ENCODE assay signal across 27 cellular contexts in the genomic region with DNA sequence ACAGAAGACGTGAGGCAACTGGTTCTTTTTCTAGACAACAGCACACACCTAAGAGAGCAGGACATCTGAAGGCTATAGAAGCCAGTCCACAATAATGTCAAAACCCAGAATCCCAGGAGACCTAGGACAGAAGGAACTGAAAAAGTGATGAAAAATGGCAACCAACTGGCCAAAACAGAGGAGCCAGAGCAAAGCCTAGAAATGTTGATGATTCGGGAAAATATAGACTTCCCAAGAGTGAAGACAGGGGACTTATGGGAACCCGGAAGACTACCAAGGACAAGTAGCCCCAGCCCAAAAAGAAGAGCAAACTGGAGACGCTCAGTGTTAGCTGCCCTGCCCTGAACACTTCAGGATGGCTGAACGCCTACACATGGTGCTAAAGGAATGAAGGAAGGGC. TPM values are rescaled to one million over a fixed set of nuclear protein-coding genes. Genes with fewer than 3 reads are reported as not detected.
DNase-seq lines count a peak whose midpoint lies in the region; ATAC-seq, FAIRE-seq and TF ChIP-seq lines count a peak whose summit lies in the region.
"Had no signal": no experiment of that assay in that cellular context is flagged by ENCODE, and none has a peak within 500 bp of the region (broad histone marks: within the 10 kb centered on the region; RNA-seq: fewer than 3 reads in every experiment).

No MANE protein-coding gene starts in this region.

- TF ChIP-seq CTCF in A549 (IDR thresholded peaks at IDR 0.05): no peak
- TF ChIP-seq CTCF in GM23338 (conservative IDR thresholded peaks at IDR 0.05; ENCODE audit: low read depth in 2 of 2): no peak
- no peak for TF ChIP-seq CTCF in astrocyte (IDR thresholded peaks at IDR 0.05; ENCODE audit: insufficient read depth, low read depth, low read length)
- no peak for TF ChIP-seq CTCF in bronchial epithelial cell (IDR thresholded peaks at IDR 0.05; ENCODE audit: insufficient read depth, low read length, severe bottlenecking)

- H3K4me1 ChIP-seq in A549 (peaks cover 3% of the 10 kb centered on the region), GM23338 (ENCODE audit: insufficient read depth) (peaks cover 18% of the 10 kb centered on the region), astrocyte (ENCODE audit: insufficient read depth, low read length) (peaks cover 8% of the 10 kb centered on the region)
- H3K4me1 ChIP-seq: BE2C had no signal

- CTCF ChIA-PET in A549 (lab: Yijun Ruan, JAX): interaction anchor here (0.7 to 1.3 kb wide), 5 partner anchors 9 to 218 kb away, joined by 3 to 4 read pairs (median 3); no protein-coding TSS in a partner anchor

- no peaks in the 10 kb centered on the region for H3K36me3 Mint-ChIP-seq in GM23338 (ENCODE audit: low read depth)
- no peaks in the 10 kb centered on the region for H3K36me3 Mint-ChIP-seq in astrocyte (ENCODE audit: low read depth, unreplicated experiment)
- H3K36me3 Mint-ChIP-seq: CD8-positive, alpha-beta T cell had no signal

- no peaks in the 10 kb centered on the region; the same call in 1 of the 2 replicates for H3F3A ChIP-seq in GM23338 (replicated peaks; ENCODE audit: low read depth)

- no peak overlapping the region for H3K27ac ChIP-seq in A549
- no peak overlapping the region for H3K27ac ChIP-seq in GM23338 (ENCODE audit: low read depth)
- H3K27ac ChIP-seq in astrocyte (ENCODE audit: low read depth, low read length): no peak overlapping the region
- H3K27ac ChIP-seq: 22Rv1, C4-2B had no signal

- H3K4me1 Mint-ChIP-seq in GM23338: peaks cover 28% of the 10 kb centered on the region
- H3K4me1 Mint-ChIP-seq in astrocyte (ENCODE audit: low read depth, unreplicated experiment): peaks cover 15% of the 10 kb centered on the region
- H3K4me1 Mint-ChIP-seq: CD4-positive, CD25-positive, alpha-beta regulatory T cell had no signal

- no peaks in the 10 kb centered on the region for H3K79me2 ChIP-seq in GM23338 (replicated peaks; ENCODE audit: insufficient read depth)
- no peaks in the 10 kb centered on the region for H3K79me2 ChIP-seq in astrocyte (ENCODE audit: insufficient read depth, low read length)

- POLR2A ChIA-PET in A549 (lab: Yijun Ruan, JAX): no interaction called here

- H3K27ac Mint-ChIP-seq in GM23338: no peak overlapping the region
- H3K27ac Mint-ChIP-seq in astrocyte (ENCODE audit: unreplicated experiment): peak overlapping the region; percentile 6
- H3K27ac Mint-ChIP-seq: CD4-positive, CD25-positive, alpha-beta regulatory T cell; CD8-positive, alpha-beta T cell had no signal

- FAIRE-seq in A549 (lab: Jason Lieb, UNC): no peak
- no peak for FAIRE-seq in astrocyte (lab: Jason Lieb, UNC)
- peak; percentile 13 for FAIRE-seq in bronchial epithelial cell (lab: Jason Lieb, UNC)
- FAIRE-seq: A204.1, D721Med, GM12891, GM18507, H1 had no signal

- H3K9me3 Mint-ChIP-seq in GM23338 (no peaks in the 10 kb centered on the region), astrocyte (ENCODE audit: unreplicated experiment) (peaks cover 8% of the 10 kb centered on the region)

- H3K4me3 Mint-ChIP-seq in GM23338 (no peak overlapping the region), astrocyte (ENCODE audit: unreplicated experiment) (no peak overlapping the region)
- H3K4me3 Mint-ChIP-seq: CD4-positive, CD25-positive, alpha-beta regulatory T cell; CD8-positive, alpha-beta T cell had no signal

- WGBS in A549 (ENCODE audit: missing lambda C conversion rate): 92% methylated on average over 5 of the region's 5 CpGs

- H3K27me3 Mint-ChIP-seq in GM23338 (ENCODE audit: insufficient read depth, low read depth, poor library complexity): peaks cover 5% of the 10 kb centered on the region
- H3K27me3 Mint-ChIP-seq in astrocyte (ENCODE audit: low read depth, unreplicated experiment): no peaks in the 10 kb centered on the region

- TF ChIP-seq POLR2A in A549 (IDR thresholded peaks at IDR 0.05; ENCODE audit: low read length): no peak

- TF ChIP-seq RAD21 in A549 (conservative IDR thresholded peaks at IDR 0.05 in 1 of 2, IDR thresholded peaks at IDR 0.05 in 1 of 2): no peak

- DNase-seq in A549 (ENCODE audit: low read depth in 1 of 2, low spot score in 1 of 2): no peak
- DNase-seq in GM23338 (ENCODE audit: low spot score): no peak
- DNase-seq in astrocyte (ENCODE audit: low read depth): no peak
- no peak for DNase-seq in bronchial epithelial cell (ENCODE audit: low read depth)
- DNase-seq in activated CD4-positive, alpha-beta T cell treated with anti-CD3 and anti-CD28 coated beads for 48 hours: no peak
- DNase-seq: ACHN; AML-193; BE2C; CD4-positive, CD25-positive, alpha-beta regulatory T cell; CD8-positive, alpha-beta T cell; DMS 273 treated with DMSO at 0.1 percent for 48 hours; DMS79 treated with DMSO at 0.1 percent for 48 hours; GF-D8; H7; HCEC 1CT had no signal

- H3K27me3 ChIP-seq in GM23338 (ENCODE audit: insufficient read depth) (no peaks in the 10 kb centered on the region), astrocyte (ENCODE audit: insufficient read depth, low read length) (no peaks in the 10 kb centered on the region), bronchial epithelial cell (ENCODE audit: control insufficient read depth, insufficient read depth, low read length) (no peaks in the 10 kb centered on the region)
- H3K27me3 ChIP-seq: BE2C had no signal

- no peak for TF ChIP-seq EP300 in A549 (IDR thresholded peaks at IDR 0.05)

- H3K9ac ChIP-seq in astrocyte (ENCODE audit: low read length): no peak overlapping the region

- peaks cover 5% of the 10 kb centered on the region; the same call in 1 of the 3 replicates for H3K9me3 ChIP-seq in A549
- H3K9me3 ChIP-seq in astrocyte (ENCODE audit: insufficient read depth, low read depth, low read length): no peaks in the 10 kb centered on the region
- H3K9me3 ChIP-seq: BE2C had no signal

- H4K20me1 ChIP-seq in GM23338 (replicated peaks; ENCODE audit: insufficient read depth): no peaks in the 10 kb centered on the region
- H4K20me1 ChIP-seq in astrocyte (ENCODE audit: insufficient read depth, low read length): no peaks in the 10 kb centered on the region

- no peak overlapping the region for H3K4me2 ChIP-seq in A549
- H3K4me2 ChIP-seq in GM23338: no peak overlapping the region
- H3K4me2 ChIP-seq in astrocyte (ENCODE audit: low read length): no peak overlapping the region

- no peaks in the 10 kb centered on the region for H3K36me3 ChIP-seq in GM23338 (ENCODE audit: insufficient read depth)
- H3K36me3 ChIP-seq in astrocyte (ENCODE audit: insufficient read depth, low read length): no peaks in the 10 kb centered on the region
- H3K36me3 ChIP-seq in bronchial epithelial cell (ENCODE audit: control insufficient read depth, insufficient read depth, low read length): no peaks in the 10 kb centered on the region
- H3K36me3 ChIP-seq: BE2C had no signal

- no peak for ATAC-seq in A549
- ATAC-seq in GM23338: no peak
- ATAC-seq in HG03025 (IDR thresholded peaks at IDR 0.05; ENCODE audit: low FRiP score, unreplicated experiment): no peak
- no peak for ATAC-seq in GM18909 (IDR thresholded peaks at IDR 0.05; ENCODE audit: poor library complexity, unreplicated experiment)
- ATAC-seq in HG02623 (IDR thresholded peaks at IDR 0.05; ENCODE audit: unreplicated experiment): no peak
- ATAC-seq: CD8-positive, alpha-beta T cell had no signal

- H3K4me3 ChIP-seq in A549 (no peak overlapping the region), GM23338 (no peak overlapping the region), astrocyte (ENCODE audit: insufficient read depth, low read depth, low read length) (no peak overlapping the region), bronchial epithelial cell (ENCODE audit: low read depth, low read length) (no peak overlapping the region)

- peaks cover 6% of the 10 kb centered on the region for H3K9me2 ChIP-seq in GM23338 (ENCODE audit: insufficient read depth)

- H2AFZ ChIP-seq in GM23338: peak overlapping the region; percentile 49; the same call in 1 of the 2 replicates
- H2AFZ ChIP-seq in astrocyte (ENCODE audit: low read depth, low read length): no peak overlapping the region

TF ChIP-seq in A549, 52 proteins besides CTCF, POLR2A, EP300 and RAD21:
- peak; percentile 64 for TF ChIP-seq MAFK (IDR thresholded peaks at IDR 0.05; ENCODE audit: partially characterized antibody)
- TF ChIP-seq TP53 (CRISPR knock-in tag; IDR thresholded peaks at IDR 0.05): no peak
- TF ChIP-seq BHLHE40 (IDR thresholded peaks at IDR 0.05; ENCODE audit: low read depth, low read length): no peak
- TF ChIP-seq SREBF2 (IDR thresholded peaks at IDR 0.05): no peak

TF ChIP-seq in GM23338, 12 proteins besides CTCF, POLR2A, EP300 and RAD21 (continues in another document):
- TF ChIP-seq ZNF114 (CRISPR knock-in tag; IDR thresholded peaks at IDR 0.05) (no peak), EZH2phosphoT487 (IDR thresholded peaks at IDR 0.05; ENCODE audit: unreplicated experiment) (no peak), POLR2AphosphoS5 (IDR thresholded peaks at IDR 0.05; ENCODE audit: low read depth) (no peak)

RNA-seq across cellular contexts. Expression of gene ZNF366, which starts 43.4 kb away (rescaled TPM):
- polyA plus RNA-seq in A549 (2011; rRNA removed) (not detected in 2 replicates), A549 (2017; fragmentation: RNase III; extraction: RNeasy Plus Mini Kit Qiagen cat#74134 plus additional on column Dnase treatment) (not detected in 3 replicates), GM23338 (2016; fragmentation: Nextera tagmentation; extraction: Ambion mirVana) (not detected in 2 replicates)
- not detected in 2 replicates for polyA plus RNA-seq in A549 (2012; cell fraction: cytosol; rRNA removed)
- polyA plus RNA-seq in A549 (2012; cell fraction: nucleus; rRNA removed): not detected in 2 replicates
- polyA minus RNA-seq in A549 (2011; rRNA and poly(A)+ RNA removed): not detected in 2 replicates
- not detected in 2 replicates for total RNA-seq in GM23338 (2014; rRNA removed; shearing (Covaris generic))
- total RNA-seq in astrocyte (not detected in 2 replicates), bronchial epithelial cell (not detected in 2 replicates)
- total RNA-seq: CD4-positive, CD25-positive, alpha-beta regulatory T cell; CD8-positive, alpha-beta T cell; Daoy; G401; H1; H7 had no signal
- polyA plus RNA-seq: CD4-positive, CD25-positive, alpha-beta regulatory T cell; H1 had no signal
